In the genomic region with DNA sequence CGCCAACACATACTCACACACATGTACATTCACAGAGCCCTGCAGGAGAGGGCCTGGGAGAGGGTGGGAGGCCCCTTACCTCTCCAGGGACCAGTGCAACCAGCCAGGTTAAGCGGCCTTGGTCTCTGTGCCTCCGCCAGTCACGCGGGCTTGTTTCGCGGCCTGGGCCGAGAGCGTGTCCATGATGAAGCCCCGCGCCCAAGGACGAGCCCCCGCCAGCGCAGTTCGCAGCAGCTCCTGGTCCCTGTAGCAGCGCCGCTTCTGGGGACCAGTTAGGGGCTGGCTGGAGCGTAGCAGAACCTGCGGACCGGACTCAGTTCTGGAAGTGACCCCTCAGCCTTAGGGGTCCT, we compare ENCODE assay signal across 8 cellular contexts. TPM values are rescaled to one million over a fixed set of nuclear protein-coding genes. Genes with fewer than 3 reads are reported as not detected.
DNase-seq lines count a peak whose midpoint lies in the region; ATAC-seq and TF ChIP-seq lines count a peak whose summit lies in the region.

No MANE protein-coding gene starts in this region.

- no peaks in the 10 kb centered on the region for H4K20me1 ChIP-seq in fibroblast of lung (ENCODE audit: control insufficient read depth, extremely low read depth, insufficient read depth, low read length)

- no peak overlapping the region for H2AFZ ChIP-seq in fibroblast of lung (ENCODE audit: low read length)

- H3K4me1 ChIP-seq in ES-I3 (ENCODE audit: insufficient read depth, low read length) (no peaks in the 10 kb centered on the region), Panc1 (ENCODE audit: control insufficient read depth, insufficient read depth, low read length) (peaks cover 12% of the 10 kb centered on the region), fibroblast of lung (ENCODE audit: control insufficient read depth, extremely low read depth, insufficient read depth, low read length) (peaks cover 11% of the 10 kb centered on the region), rectal smooth muscle tissue (ENCODE audit: control insufficient read depth, insufficient read depth, low read length) (no peaks in the 10 kb centered on the region)

- POLR2A ChIA-PET in Panc1 (lab: Charles Lee): interaction anchor here (0.5 kb wide), 1 partner anchor 82 kb away, joined by 3 read pairs; no protein-coding TSS in a partner anchor

- H3K27ac ChIP-seq in Panc1 (ENCODE audit: low read length) (peak overlapping the region; percentile 31; the same call in 1 of the 2 replicates), fibroblast of lung (ENCODE audit: insufficient read depth, low read length) (peak overlapping the region; percentile 86), rectal smooth muscle tissue (ENCODE audit: low read depth, low read length) (peak overlapping the region; percentile 75)

- no peak for DNase-seq in Panc1 (ENCODE audit: low read depth, low spot score)
- no peak for DNase-seq in fibroblast of lung (ENCODE audit: low read depth in 2 of 2)
- DNase-seq in superior temporal gyrus (ENCODE audit: extremely low spot score): no peak
- no peak for DNase-seq in activated gamma-delta T cell treated with Interleukin-2 at 50 U/mL for 16 hours

- H3K9me3 ChIP-seq in ES-I3 (ENCODE audit: control insufficient read depth, insufficient read depth, low read length): no peaks in the 10 kb centered on the region
- no peaks in the 10 kb centered on the region for H3K9me3 ChIP-seq in Panc1 (ENCODE audit: control insufficient read depth, insufficient read depth, low read depth, low read length)
- H3K9me3 ChIP-seq in fibroblast of lung (ENCODE audit: control insufficient read depth, insufficient read depth, low read depth, low read length): no peaks in the 10 kb centered on the region

- H3K36me3 ChIP-seq in ES-I3 (ENCODE audit: insufficient read depth, low read length) (no peaks in the 10 kb centered on the region), Panc1 (ENCODE audit: control insufficient read depth, insufficient read depth, low read length) (no peaks in the 10 kb centered on the region), fibroblast of lung (ENCODE audit: control insufficient read depth, insufficient read depth, low read length) (peaks cover 8% of the 10 kb centered on the region), rectal smooth muscle tissue (ENCODE audit: control insufficient read depth, insufficient read depth, low read length) (no peaks in the 10 kb centered on the region)

- H3K9ac ChIP-seq in ES-I3 (ENCODE audit: low read depth, low read length): peak overlapping the region; percentile 90
- H3K9ac ChIP-seq in fibroblast of lung (ENCODE audit: insufficient read depth, low read length): peak overlapping the region; percentile 78
- H3K9ac ChIP-seq in rectal smooth muscle tissue (ENCODE audit: low read length): no peak overlapping the region

- in situ Hi-C loops in Panc1 (cut with HindIII; ENCODE audit: low pct_unique_long_range_greater_than_20kb, low sequenced_read_pairs): no loop called here

- BruUV-seq in Panc1 (replicated peaks; lab: Mats Ljungman, UMichigan): no TSS peak

- TF ChIP-seq CTCF in Panc1 (IDR thresholded peaks at IDR 0.05) (no peak), fibroblast of lung (conservative IDR thresholded peaks at IDR 0.05 in 1 of 2, IDR thresholded peaks at IDR 0.05 in 1 of 2; ENCODE audit: low read depth in 1 of 2, low read length in 2 of 2) (no peak)

- H3K4me2 ChIP-seq in fibroblast of lung (ENCODE audit: extremely low read depth, insufficient read depth, low read length): peak overlapping the region; percentile 29

- no peaks in the 10 kb centered on the region for H3K79me2 ChIP-seq in fibroblast of lung (ENCODE audit: control insufficient read depth, insufficient read depth, low read length)

- intact Hi-C loops in Panc1 (cut with micrococcal nuclease; ENCODE audit: unreplicated experiment): no loop called here

- CTCF ChIA-PET in Panc1 (lab: Charles Lee): no interaction called here

- ATAC-seq in Panc1 (no peak), GM18520 (IDR thresholded peaks at IDR 0.05; ENCODE audit: unreplicated experiment) (no peak), HG02642 (IDR thresholded peaks at IDR 0.05; ENCODE audit: poor library complexity, unreplicated experiment) (no peak)

- H3K27me3 ChIP-seq in Panc1 (ENCODE audit: control insufficient read depth, insufficient read depth, low read length) (no peaks in the 10 kb centered on the region), fibroblast of lung (ENCODE audit: control insufficient read depth, insufficient read depth, low read length) (no peaks in the 10 kb centered on the region), rectal smooth muscle tissue (ENCODE audit: control insufficient read depth, insufficient read depth, low read length) (no peaks in the 10 kb centered on the region)

- H3K4me3 ChIP-seq in Panc1 (ENCODE audit: low read depth in 2 of 2, low read length in 2 of 2): peak overlapping the region; percentile 60 to 90
- H3K4me3 ChIP-seq in fibroblast of lung (replicated peaks in 1 of 4; ENCODE audit: control extremely low read depth in 1 of 4, insufficient read depth in 1 of 4, low read depth in 3 of 4, low read length in 4 of 4): peak overlapping the region in 3 of 4 experiments; percentile 64 to 81 (median 80)
- peak overlapping the region; percentile 79 for H3K4me3 ChIP-seq in rectal smooth muscle tissue (ENCODE audit: low read length)

RNA-seq across cellular contexts. Expression of gene FAM167B, which starts 7.3 kb away (rescaled TPM):
- total RNA-seq in Panc1 (2021; ENCODE audit: unreplicated experiment): 1.9 TPM
- polyA plus RNA-seq in Panc1 (2012; ENCODE audit: insufficient read length): 1.7 TPM
- 2.1 and 3.1 TPM in 2 replicates for total RNA-seq in fibroblast of lung
- polyA plus RNA-seq in fibroblast of lung: 1.0 and 1.3 TPM in 2 replicates
- polyA plus RNA-seq in fibroblast of lung (2012): 3.6 and 3.9 TPM in 2 replicates
- polyA minus RNA-seq in fibroblast of lung (ENCODE audit: low replicate concordance): not detected in 2 replicates

RNA-seq across cellular contexts. Expression of gene LCK, which starts 11.3 kb away (rescaled TPM):
- total RNA-seq in Panc1 (2021; ENCODE audit: unreplicated experiment): 0.57 TPM
- not detected for polyA plus RNA-seq in Panc1 (2012; ENCODE audit: insufficient read length)
- not detected in 2 replicates for total RNA-seq in fibroblast of lung
- not detected in 2 replicates for polyA plus RNA-seq in fibroblast of lung
- polyA plus RNA-seq in fibroblast of lung (2012): not detected in 2 replicates
- polyA minus RNA-seq in fibroblast of lung (ENCODE audit: low replicate concordance): not detected in 2 replicates

RNA-seq across cellular contexts. Expression of gene EIF3I, which starts 17.6 kb away (rescaled TPM):
- total RNA-seq in Panc1 (2021; ENCODE audit: unreplicated experiment) (294 TPM), fibroblast of lung (246 and 277 TPM in 2 replicates)
- polyA plus RNA-seq in Panc1 (2012; ENCODE audit: insufficient read length): 384 TPM
- 492 and 721 TPM in 2 replicates for polyA plus RNA-seq in fibroblast of lung
- 257 and 360 TPM in 2 replicates for polyA plus RNA-seq in fibroblast of lung (2012)
- 574 and 681 TPM in 2 replicates for polyA minus RNA-seq in fibroblast of lung (ENCODE audit: low replicate concordance)

RNA-seq across cellular contexts. Expression of gene TMEM234, which starts 17.6 kb away (rescaled TPM):
- total RNA-seq in Panc1 (2021; ENCODE audit: unreplicated experiment) (23.3 TPM), fibroblast of lung (12.1 and 17.5 TPM in 2 replicates)
- polyA plus RNA-seq in Panc1 (2012; ENCODE audit: insufficient read length): 18.4 TPM
- 15.8 TPM in 2 replicates for polyA plus RNA-seq in fibroblast of lung
- polyA plus RNA-seq in fibroblast of lung (2012): 17.3 and 17.7 TPM in 2 replicates
- polyA minus RNA-seq in fibroblast of lung (ENCODE audit: low replicate concordance): 14.8 and 25.6 TPM in 2 replicates

RNA-seq across cellular contexts. Expression of gene DCDC2B, which starts 30.9 kb away (rescaled TPM):
- total RNA-seq in Panc1 (2021; ENCODE audit: unreplicated experiment) (not detected), fibroblast of lung (not detected in 2 replicates)
- not detected for polyA plus RNA-seq in Panc1 (2012; ENCODE audit: insufficient read length)
- not detected in 2 replicates for polyA plus RNA-seq in fibroblast of lung
- 0.06 and 0.12 TPM in 2 replicates for polyA plus RNA-seq in fibroblast of lung (2012)
- not detected in 2 replicates for polyA minus RNA-seq in fibroblast of lung (ENCODE audit: low replicate concordance)

Comparison
In these comparisons a context has a peak if more than half of its experiments do, and no peak if none do; other contexts are left out.
1. H3K27ac ChIP-seq: peak in every context shown above with its lines; median percentile 86 in fibroblast of lung; 75 in rectal smooth muscle tissue; 31 in Panc1.